In genomic region chr6:89909991-89910390, GRCh38 we compare ENCODE assay signal across 18 cellular contexts. TPM values are rescaled to one million over a fixed set of nuclear protein-coding genes. Genes with fewer than 3 reads are reported as not detected.
DNase-seq lines count a peak whose midpoint lies in the region; ATAC-seq and TF ChIP-seq lines count a peak whose summit lies in the region.
"Had no signal": no experiment of that assay in that cellular context is flagged by ENCODE, and none has a peak within 500 bp of the region (broad histone marks: within the 10 kb centered on the region; RNA-seq: fewer than 3 reads in every experiment).

No MANE protein-coding gene starts in this region.

- H3K4me2 ChIP-seq in BLaER1 treated with 17β-estradiol and CSF1 and Interleukin-3, amounts not matched to agents 10 nM and 100 nM: peak overlapping the region; percentile 53 to 68 (median 60); a peak in 20 of 22 replicates
- no peak overlapping the region for H3K4me2 ChIP-seq in GM23338

- no peaks in the 10 kb centered on the region for H3F3A ChIP-seq in GM23338 (replicated peaks; ENCODE audit: low read depth)

- H3K9ac ChIP-seq in BLaER1 treated with 17β-estradiol and CSF1 and Interleukin-3, amounts not matched to agents 10 nM and 100 nM: peak overlapping the region in 2 of 11 experiments; percentile 34 to 52; a peak in 2 of 22 replicates

- no peaks in the 10 kb centered on the region for H4K20me1 ChIP-seq in BLaER1 treated with 17β-estradiol and CSF1 and Interleukin-3, amounts not matched to agents 10 nM and 100 nM
- no peaks in the 10 kb centered on the region for H4K20me1 ChIP-seq in GM23338 (replicated peaks; ENCODE audit: insufficient read depth)

- 0 out of 2 replicates have a peak overlapping the region, but pooled peaks have one; percentile 44 for H2AFZ ChIP-seq in GM23338

- H3K9me3 ChIP-seq in BLaER1 treated with 17β-estradiol and CSF1 and Interleukin-3, amounts not matched to agents 10 nM and 100 nM (replicated peaks in 1 of 11): no peaks in the 10 kb centered on the region
- H3K9me3 ChIP-seq in ectodermal cell (ENCODE audit: control insufficient read depth, low read length): no peaks in the 10 kb centered on the region

- ATAC-seq in GM23338 (peak; percentile 41; the same call in 1 of the 3 replicates), T-cell (replicated peaks in 1 of 4) (no peak)
- ATAC-seq: SK-N-SH treated with all-trans-retinoic acid at 6 μM for 48 hours had no signal

- H3K36me3 ChIP-seq in BLaER1 treated with 17β-estradiol and CSF1 and Interleukin-3, amounts not matched to agents 10 nM and 100 nM: no peaks in the 10 kb centered on the region
- H3K36me3 ChIP-seq in GM23338 (ENCODE audit: insufficient read depth) (no peaks in the 10 kb centered on the region), ectodermal cell (ENCODE audit: control insufficient read depth, insufficient read depth, low read length) (no peaks in the 10 kb centered on the region)

- H3K9me3 Mint-ChIP-seq in GM23338: no peaks in the 10 kb centered on the region
- no peaks in the 10 kb centered on the region for H3K9me3 Mint-ChIP-seq in immature natural killer cell
- peaks cover 0 to 3% (median 0%) of the 10 kb centered on the region in 3 donors for H3K9me3 Mint-ChIP-seq in T-cell

- H3K36me3 Mint-ChIP-seq in GM23338 (ENCODE audit: low read depth) (no peaks in the 10 kb centered on the region), immature natural killer cell (no peaks in the 10 kb centered on the region), T-cell (no peaks in the 10 kb centered on the region)

- H3K4me1 Mint-ChIP-seq in GM23338: peaks cover 11% of the 10 kb centered on the region; the same call in 2 of the 3 replicates
- H3K4me1 Mint-ChIP-seq in immature natural killer cell: peaks cover 4 to 8% of the 10 kb centered on the region in 2 donors
- peaks cover 2 to 8% (median 5%) of the 10 kb centered on the region in 3 donors for H3K4me1 Mint-ChIP-seq in T-cell

- no peaks in the 10 kb centered on the region for H3K27me3 ChIP-seq in BLaER1 treated with 17β-estradiol and CSF1 and Interleukin-3, amounts not matched to agents 10 nM and 100 nM
- no peaks in the 10 kb centered on the region for H3K27me3 ChIP-seq in GM23338 (ENCODE audit: insufficient read depth)
- no peaks in the 10 kb centered on the region for H3K27me3 ChIP-seq in ectodermal cell (ENCODE audit: control insufficient read depth, insufficient read depth, low read length, poor library complexity, severe bottlenecking)

- H3K27ac Mint-ChIP-seq in GM23338 (peak overlapping the region; percentile 65), immature natural killer cell (no peak overlapping the region), T-cell (no peak overlapping the region)

- H3K27me3 Mint-ChIP-seq in GM23338 (ENCODE audit: insufficient read depth, low read depth, poor library complexity) (peaks cover 5% of the 10 kb centered on the region), immature natural killer cell (ENCODE audit: low read depth in 3 of 3) (peaks cover 3 to 4% (median 4%) of the 10 kb centered on the region in 3 donors), T-cell (peaks cover 0 to 5% of the 10 kb centered on the region in 2 donors)

- POLR2A ChIA-PET in T-cell (lab: Charles Lee): interaction anchor here in 1 of 2 donors (0.6 kb wide), 1 partner anchor 12 kb away, joined by 3 read pairs; no protein-coding TSS in a partner anchor

- H3K4me1 ChIP-seq in BLaER1 treated with 17β-estradiol and CSF1 and Interleukin-3, amounts not matched to agents 10 nM and 100 nM: peaks cover 0 to 17% (median 8%) of the 10 kb centered on the region in 10 experiments; a peak in 11 of 20 replicates
- H3K4me1 ChIP-seq in GM23338 (ENCODE audit: insufficient read depth) (peaks cover 10% of the 10 kb centered on the region), ectodermal cell (ENCODE audit: control insufficient read depth, insufficient read depth, low read length) (peaks cover 12% of the 10 kb centered on the region)

- CTCF ChIA-PET in T-cell (lab: Charles Lee): interaction anchor here in 1 of 2 donors (0.7 kb wide), 1 partner anchor 731 kb away, joined by 4 read pairs; no protein-coding TSS in a partner anchor

- no peak overlapping the region for H3K4me3 ChIP-seq in BLaER1 treated with 17β-estradiol and CSF1 and Interleukin-3, amounts not matched to agents 10 nM and 100 nM
- H3K4me3 ChIP-seq in GM23338 (no peak overlapping the region), ectodermal cell (ENCODE audit: insufficient read depth, low read depth, low read length) (no peak overlapping the region)

- 28 to 33% methylated on average over 3 of the region's 3 CpGs for WGBS in ectodermal cell, 2 experiments

- no peak for TF ChIP-seq CTCF in GM23338 (conservative IDR thresholded peaks at IDR 0.05; ENCODE audit: low read depth in 2 of 2)

- H3K79me2 ChIP-seq in GM23338 (replicated peaks; ENCODE audit: insufficient read depth): no peaks in the 10 kb centered on the region

- H3K27ac ChIP-seq in BLaER1 treated with 17β-estradiol and CSF1 and Interleukin-3, amounts not matched to agents 10 nM and 100 nM: peak overlapping the region in 6 of 11 experiments; percentile 45 to 65 (median 58); a peak in 10 of 22 replicates
- peak overlapping the region; percentile 70 for H3K27ac ChIP-seq in GM23338 (ENCODE audit: low read depth)
- H3K27ac ChIP-seq in ectodermal cell (ENCODE audit: insufficient read depth, low read depth, low read length, poor library complexity, severe bottlenecking): peak overlapping the region; percentile 89

- no peaks in the 10 kb centered on the region for H3K9me2 ChIP-seq in GM23338 (ENCODE audit: insufficient read depth)

- DNase-seq in GM23338 (ENCODE audit: low spot score): no peak
- no peak for DNase-seq in immature natural killer cell
- no peak for DNase-seq in COLO668 (lab: John Stamatoyannopoulos, UW; ENCODE audit: unreplicated experiment)
- no peak for DNase-seq in activated naive CD4-positive, alpha-beta T cell treated with anti-CD3 and anti-CD28 coated beads, Interleukin-2, amount 50 U/mL, for 16 hours
- DNase-seq in T-cell: no peak
- no peak for DNase-seq in SK-N-DZ (ENCODE audit: low spot score)
- DNase-seq: C1 segment of cervical spinal cord, DMS79, GDM1, HCEC 1CT, NCI-H1105, NCI-H510A, NCI-H82, SHP77 had no signal

- no peak overlapping the region for H3K4me3 Mint-ChIP-seq in GM23338
- peak overlapping the region in 3 of 5 donors; percentile 21 to 51 (median 23) for H3K4me3 Mint-ChIP-seq in immature natural killer cell
- H3K4me3 Mint-ChIP-seq in T-cell: no peak overlapping the region

TF ChIP-seq in GM23338, 12 proteins besides CTCF, POLR2A, EP300 and RAD21:
- no peak for TF ChIP-seq ZNF331 (CRISPR knock-in tag; IDR thresholded peaks at IDR 0.05; ENCODE audit: low read depth)
- TF ChIP-seq REST (IDR thresholded peaks at IDR 0.05; ENCODE audit: unreplicated experiment): no peak
- no peak for TF ChIP-seq NANOG (IDR thresholded peaks at IDR 0.05; ENCODE audit: borderline replicate concordance)
- no peak for TF ChIP-seq EZH2 (IDR thresholded peaks at IDR 0.05; ENCODE audit: low read depth, unreplicated experiment)

RNA-seq across cellular contexts. Expression of gene GJA10, which starts 15.7 kb away (rescaled TPM):
- total RNA-seq in GM23338 (2014; rRNA removed; shearing (Covaris generic)): not detected in 2 replicates
- polyA plus RNA-seq in GM23338 (2016; fragmentation: Nextera tagmentation; extraction: Ambion mirVana) (not detected in 2 replicates), immature natural killer cell (not detected)
- 5.1 TPM for polyA plus RNA-seq in ectodermal cell (2013, experiment 1 of 4)
- polyA plus RNA-seq in ectodermal cell (2013, experiment 2 of 4): 6.7 TPM
- 3.9 TPM for polyA plus RNA-seq in ectodermal cell (2013, experiment 3 of 4)
- 4.3 TPM for polyA plus RNA-seq in ectodermal cell (2013, experiment 4 of 4)
- total RNA-seq in T-cell: not detected
- polyA plus RNA-seq in SK-N-DZ (2014; cell fraction: cytosol; rRNA removed): 0.08 and 0.21 TPM in 2 replicates
- 0.09 TPM in 1 of 2 replicates, not detected in the other for polyA plus RNA-seq in SK-N-DZ (2014; cell fraction: nucleus; rRNA removed)
- total RNA-seq: A673 had no signal

Comparison
In these comparisons a context has a peak if more than half of its experiments do, and no peak if none do; other contexts are left out.
1. H3K4me3 Mint-ChIP-seq: peak in immature natural killer cell (3 of 5); none in GM23338 (single experiment) and T-cell (0 of 3).
2. Peak in every context shown above with its lines, with median percentiles within 50 percentile points of each other: H3K27ac ChIP-seq.